Comparison of ENCODE assay signal across 15 cellular contexts in the genomic region with DNA sequence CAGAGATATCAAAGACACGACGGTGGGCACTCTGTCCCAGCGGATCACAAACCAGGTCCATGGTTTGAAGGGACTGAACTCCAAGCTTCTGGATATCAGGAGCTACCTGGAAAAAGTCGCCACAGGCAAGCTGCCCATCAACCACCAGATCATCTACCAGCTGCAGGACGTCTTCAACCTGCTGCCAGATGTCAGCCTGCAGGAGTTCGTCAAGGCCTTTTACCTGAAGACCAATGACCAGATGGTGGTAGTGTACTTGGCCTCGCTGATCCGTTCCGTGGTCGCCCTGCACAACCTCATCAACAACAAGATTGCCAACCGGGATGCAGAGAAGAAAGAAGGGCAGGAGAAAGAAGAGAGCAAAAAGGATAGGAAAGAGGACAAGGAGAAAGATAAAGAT. TPM values are rescaled to one million over a fixed set of nuclear protein-coding genes. Genes with fewer than 3 reads are reported as not detected.
A peak's percentile ranks its signal among the peaks of the same experiment; 100 is the strongest.
DNase-seq lines count a peak whose midpoint lies in the region; ATAC-seq, FAIRE-seq and TF ChIP-seq lines count a peak whose summit lies in the region.
"Had no signal": no experiment of that assay in that cellular context is flagged by ENCODE, and none has a peak within 500 bp of the region (broad histone marks: within the 10 kb centered on the region; RNA-seq: fewer than 3 reads in every experiment).

No MANE protein-coding gene starts in this region.

- H3K9me1 ChIP-seq in endothelial cell of umbilical vein (replicated peaks; ENCODE audit: control insufficient read depth, extremely low read depth, insufficient read depth, low read length), result no peaks in the 10 kb centered on the region

- intact Hi-C loops in activated CD4-positive, alpha-beta memory T cell treated with anti-CD3 and anti-CD28 coated beads for 36 hours (cut with micrococcal nuclease), result loop anchor here (5.0 kb wide), 1 partner anchor 127 kb away; no protein-coding TSS in a partner anchor
- intact Hi-C loops in endothelial cell of umbilical vein (cut with micrococcal nuclease), result no loop called here

- peak overlapping the region; percentile 7 for H3K27ac Mint-ChIP-seq in activated CD4-positive, alpha-beta memory T cell treated with anti-CD3 and anti-CD28 coated beads, Interleukin-2, amount 10 ng/mL, durations not matched to agents 7 days and 5 days
- no peak overlapping the region for H3K27ac Mint-ChIP-seq in activated CD4-positive, alpha-beta memory T cell treated with anti-CD3 and anti-CD28 coated beads for 36 hours
- peak overlapping the region; percentile 68 for H3K27ac Mint-ChIP-seq in stimulated activated naive CD8-positive, alpha-beta T cell treated with anti-CD3 and anti-CD28 coated beads, Interleukin-15, Interleukin-2, amounts not matched to agents 100 ng/mL and 50 ng/mL, for 24 hours

- POLR2A ChIA-PET in activated CD4-positive, alpha-beta memory T cell treated with anti-CD3 and anti-CD28 coated beads, Interleukin-2, amount 10 ng/mL, durations not matched to agents 7 days and 5 days (lab: Charles Lee), result interaction anchor here (1.1 to 2.3 kb wide), 4 partner anchors 8 to 12 kb away, joined by 3 to 12 read pairs (median 4); no protein-coding TSS in a partner anchor
- POLR2A ChIA-PET in activated CD4-positive, alpha-beta memory T cell treated with anti-CD3 and anti-CD28 coated beads for 36 hours (lab: Charles Lee), result interaction anchor here (1.2 kb wide), 1 partner anchor 8 kb away, joined by 7 read pairs; a partner anchor contains a TSS
- POLR2A ChIA-PET in endothelial cell of umbilical vein (lab: Charles Lee), result no interaction called here

- H3K4me1 Mint-ChIP-seq in activated CD4-positive, alpha-beta memory T cell treated with anti-CD3 and anti-CD28 coated beads, Interleukin-2, amount 10 ng/mL, durations not matched to agents 7 days and 5 days, result peaks cover 11% of the 10 kb centered on the region
- peaks cover 7% of the 10 kb centered on the region for H3K4me1 Mint-ChIP-seq in activated CD4-positive, alpha-beta memory T cell treated with anti-CD3 and anti-CD28 coated beads for 36 hours (ENCODE audit: low read depth)
- H3K4me1 Mint-ChIP-seq in stimulated activated naive CD8-positive, alpha-beta T cell treated with anti-CD3 and anti-CD28 coated beads, Interleukin-15, Interleukin-2, amounts not matched to agents 100 ng/mL and 50 ng/mL, for 24 hours (ENCODE audit: low read depth), result no peaks in the 10 kb centered on the region
- H3K4me1 Mint-ChIP-seq: H9 had no signal

- TSS peak; percentile 44 for BruUV-seq in endothelial cell of umbilical vein (replicated peaks; lab: Mats Ljungman, UMichigan)

- dilution Hi-C loops in endothelial cell of umbilical vein (cut with MboI; ENCODE audit: extremely low pct_ligation_motif_present, low sequenced_read_pairs), result no loop called here

- H3K27me3 ChIP-seq in endothelial cell of umbilical vein (ENCODE audit: control insufficient read depth in 2 of 2, insufficient read depth in 2 of 2, low read length in 2 of 2), result no peaks in the 10 kb centered on the region

- no peak overlapping the region for H3K4me3 Mint-ChIP-seq in activated CD4-positive, alpha-beta memory T cell treated with anti-CD3 and anti-CD28 coated beads, Interleukin-2, amount 10 ng/mL, durations not matched to agents 7 days and 5 days
- H3K4me3 Mint-ChIP-seq in activated CD4-positive, alpha-beta memory T cell treated with anti-CD3 and anti-CD28 coated beads for 36 hours, result no peak overlapping the region
- H3K4me3 Mint-ChIP-seq in stimulated activated naive CD8-positive, alpha-beta T cell treated with anti-CD3 and anti-CD28 coated beads, Interleukin-15, Interleukin-2, amounts not matched to agents 100 ng/mL and 50 ng/mL, for 24 hours, result no peak overlapping the region
- H3K4me3 Mint-ChIP-seq: CD4-positive, alpha-beta memory T cell; H9 had no signal

- no peak overlapping the region for H3K9ac ChIP-seq in endothelial cell of umbilical vein (replicated peaks; ENCODE audit: extremely low read depth, insufficient read depth, low read length)

- no peaks in the 10 kb centered on the region for H4K20me1 ChIP-seq in endothelial cell of umbilical vein (replicated peaks; ENCODE audit: control insufficient read depth, extremely low read depth, insufficient read depth, low read length)

- TF ChIP-seq CTCF in endothelial cell of umbilical vein (IDR thresholded peaks at IDR 0.05; ENCODE audit: extremely low read depth in 1 of 2, insufficient read depth in 1 of 2, low read depth in 1 of 2, low read length in 2 of 2), result no peak

- no peaks in the 10 kb centered on the region for H3K9me3 ChIP-seq in endothelial cell of umbilical vein (replicated peaks; ENCODE audit: control insufficient read depth, insufficient read depth, low read length)

- no peak for FAIRE-seq in endothelial cell of umbilical vein (lab: Jason Lieb, UNC)

- H3K27me3 Mint-ChIP-seq in activated CD4-positive, alpha-beta memory T cell treated with anti-CD3 and anti-CD28 coated beads, Interleukin-2, amount 10 ng/mL, durations not matched to agents 7 days and 5 days, result no peaks in the 10 kb centered on the region
- no peaks in the 10 kb centered on the region for H3K27me3 Mint-ChIP-seq in activated CD4-positive, alpha-beta memory T cell treated with anti-CD3 and anti-CD28 coated beads for 36 hours
- H3K27me3 Mint-ChIP-seq in stimulated activated naive CD8-positive, alpha-beta T cell treated with anti-CD3 and anti-CD28 coated beads, Interleukin-15, Interleukin-2, amounts not matched to agents 100 ng/mL and 50 ng/mL, for 24 hours, result no peaks in the 10 kb centered on the region
- H3K27me3 Mint-ChIP-seq: CD4-positive, alpha-beta memory T cell had no signal

- no peak overlapping the region for H3K4me3 ChIP-seq in endothelial cell of umbilical vein (replicated peaks in 1 of 3; ENCODE audit: insufficient read depth in 1 of 3, low read depth in 1 of 3, low read length in 3 of 3)

- H3K36me3 ChIP-seq in endothelial cell of umbilical vein (ENCODE audit: control insufficient read depth in 2 of 2, extremely low read depth in 1 of 2, insufficient read depth in 2 of 2, low read length in 2 of 2), result peaks cover 32 to 45% of the 10 kb centered on the region in 2 experiments

- H3K4me1 ChIP-seq in endothelial cell of umbilical vein (ENCODE audit: control insufficient read depth, extremely low read depth, insufficient read depth, low read length), result no peaks in the 10 kb centered on the region

- CTCF ChIA-PET in activated CD4-positive, alpha-beta memory T cell treated with anti-CD3 and anti-CD28 coated beads, Interleukin-2, amount 10 ng/mL, durations not matched to agents 7 days and 5 days (lab: Charles Lee), result interaction anchor here (0.8 to 2.0 kb wide), 4 partner anchors 9 to 161 kb away, joined by 3 to 6 read pairs (median 5); no protein-coding TSS in a partner anchor
- CTCF ChIA-PET in activated CD4-positive, alpha-beta memory T cell treated with anti-CD3 and anti-CD28 coated beads for 36 hours (lab: Charles Lee), result interaction anchor here (0.6 to 1.5 kb wide), 4 partner anchors 12 to 1473 kb away, joined by 3 to 7 read pairs (median 4); no protein-coding TSS in a partner anchor
- CTCF ChIA-PET in endothelial cell of umbilical vein (lab: Charles Lee), result interaction anchor here (0.9 to 2.6 kb wide), 4 partner anchors 11 to 126 kb away, joined by 5 to 7 read pairs (median 6); no protein-coding TSS in a partner anchor

- peaks cover 11% of the 10 kb centered on the region for H3K79me2 ChIP-seq in endothelial cell of umbilical vein (ENCODE audit: control insufficient read depth, insufficient read depth, low read length)

- no peak overlapping the region for H3K4me2 ChIP-seq in endothelial cell of umbilical vein (ENCODE audit: insufficient read depth, low read length)

- no peak overlapping the region for H2AFZ ChIP-seq in endothelial cell of umbilical vein (ENCODE audit: low read depth, low read length)

- DNase-seq in activated CD4-positive, alpha-beta memory T cell treated with anti-CD3 and anti-CD28 coated beads, Interleukin-2, amount 10 ng/mL, durations not matched to agents 7 days and 5 days, result no peak
- no peak for DNase-seq in activated CD4-positive, alpha-beta memory T cell treated with anti-CD3 and anti-CD28 coated beads for 36 hours
- no peak for DNase-seq in stimulated activated naive CD8-positive, alpha-beta T cell treated with anti-CD3 and anti-CD28 coated beads, Interleukin-15, Interleukin-2, amounts not matched to agents 100 U/mL and 50 U/mL, for 24 hours
- DNase-seq in endothelial cell of umbilical vein (ENCODE audit: low read depth, low spot score) (no peak), left lobe of liver (ENCODE audit: low spot score) (no peak)
- no peak for DNase-seq in stimulated activated CD4-positive, alpha-beta T cell treated with anti-CD3 and anti-CD28 coated beads, Interleukin-2, amount 100 ng/mL, for 24 hours
- no peak for DNase-seq in stimulated activated CD4-positive, alpha-beta T cell treated with anti-CD3 and anti-CD28 coated beads, Interleukin-1b, Interleukin-23, amount 100 ng/mL, for 48 hours
- DNase-seq: 8988T; CD4-positive, alpha-beta memory T cell; DMS79 treated with DMSO at 0.1 percent for 48 hours; H9; NCI-H1436; NCI-H2029; NCI-H748 treated with DMSO at 0.1 percent for 48 hours had no signal

- no peaks in the 10 kb centered on the region for H3K9me3 Mint-ChIP-seq in activated CD4-positive, alpha-beta memory T cell treated with anti-CD3 and anti-CD28 coated beads, Interleukin-2, amount 10 ng/mL, durations not matched to agents 7 days and 5 days
- no peaks in the 10 kb centered on the region for H3K9me3 Mint-ChIP-seq in activated CD4-positive, alpha-beta memory T cell treated with anti-CD3 and anti-CD28 coated beads for 36 hours
- no peaks in the 10 kb centered on the region for H3K9me3 Mint-ChIP-seq in stimulated activated naive CD8-positive, alpha-beta T cell treated with anti-CD3 and anti-CD28 coated beads, Interleukin-15, Interleukin-2, amounts not matched to agents 100 ng/mL and 50 ng/mL, for 24 hours
- H3K9me3 Mint-ChIP-seq: H9 had no signal

- peak; percentile 10 for TF ChIP-seq POLR2A in endothelial cell of umbilical vein (IDR thresholded peaks at IDR 0.05; ENCODE audit: low read depth, low read length)

- no peak overlapping the region for H3K27ac ChIP-seq in endothelial cell of umbilical vein (ENCODE audit: insufficient read depth, low read depth, low read length)

- no peak for ATAC-seq in stimulated activated naive CD8-positive, alpha-beta T cell treated with anti-CD3 and anti-CD28 coated beads, Interleukin-15, Interleukin-2, amounts not matched to agents 100 U/mL and 50 U/mL, for 24 hours
- no peak for ATAC-seq in left lobe of liver

- H3K36me3 Mint-ChIP-seq in activated CD4-positive, alpha-beta memory T cell treated with anti-CD3 and anti-CD28 coated beads, Interleukin-2, amount 10 ng/mL, durations not matched to agents 7 days and 5 days (ENCODE audit: low read depth), result peaks cover 64% of the 10 kb centered on the region
- peaks cover 52% of the 10 kb centered on the region for H3K36me3 Mint-ChIP-seq in activated CD4-positive, alpha-beta memory T cell treated with anti-CD3 and anti-CD28 coated beads for 36 hours
- H3K36me3 Mint-ChIP-seq in stimulated activated naive CD8-positive, alpha-beta T cell treated with anti-CD3 and anti-CD28 coated beads, Interleukin-15, Interleukin-2, amounts not matched to agents 100 ng/mL and 50 ng/mL, for 24 hours (ENCODE audit: low read depth), result peaks cover 66% of the 10 kb centered on the region

RNA-seq across cellular contexts. Expression of a gene that starts 8.7 kb away (rescaled TPM):
- 10 to 100 TPM; 95.0 to 97.6 TPM for total RNA-seq in activated CD4-positive, alpha-beta memory T cell treated with anti-CD3 and anti-CD28 coated beads, Interleukin-2, amount 10 ng/mL, durations not matched to agents 7 days and 5 days
- total RNA-seq in activated CD4-positive, alpha-beta memory T cell treated with anti-CD3 and anti-CD28 coated beads for 36 hours, result 100 to 1,000 TPM; 119 to 123 TPM
- total RNA-seq in endothelial cell of umbilical vein, result 119 and 123 TPM in 2 replicates
- polyA plus RNA-seq in endothelial cell of umbilical vein, result 78.0 and 89.8 TPM in 2 replicates
- 129 and 131 TPM in 2 replicates for polyA plus RNA-seq in endothelial cell of umbilical vein (2011; cell fraction: cytosol; rRNA removed)
- polyA plus RNA-seq in endothelial cell of umbilical vein (2011; cell fraction: nucleus; rRNA removed), result 90.2 and 121 TPM in 2 replicates
- 183 and 206 TPM in 2 replicates for polyA plus RNA-seq in endothelial cell of umbilical vein (2012)
- 73.7 and 85.0 TPM in 2 replicates for polyA minus RNA-seq in endothelial cell of umbilical vein
- polyA minus RNA-seq in endothelial cell of umbilical vein (2011; cell fraction: cytosol; rRNA and poly(A)+ RNA removed), result 71.7 TPM
- polyA minus RNA-seq in endothelial cell of umbilical vein (2011; cell fraction: nucleus; rRNA and poly(A)+ RNA removed), result 51.7 and 53.4 TPM in 2 replicates
- total RNA-seq in left lobe of liver, result 39.4 TPM
